Comparison of ENCODE assay signal across 1 cellular context in the genomic region with DNA sequence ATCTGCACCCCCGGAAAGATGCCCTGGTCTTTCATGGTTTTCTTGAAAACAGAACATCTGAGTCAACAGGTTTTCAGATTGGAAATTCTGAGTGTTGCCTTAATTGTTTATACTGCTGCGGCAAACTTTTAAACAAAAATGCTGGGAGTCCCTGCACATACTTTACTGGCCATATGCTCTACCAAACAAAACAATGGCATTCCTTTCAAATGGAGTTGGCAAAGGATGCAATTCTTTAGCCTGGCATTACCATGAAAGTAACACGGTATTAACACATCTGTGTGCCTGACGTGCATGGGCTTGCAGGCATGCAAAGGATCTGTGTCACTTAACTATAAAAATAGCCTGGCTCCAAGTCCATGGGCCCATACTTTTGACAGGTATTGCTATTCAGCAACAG.
TF ChIP-seq lines count a peak whose summit lies in the region.

No MANE protein-coding gene starts in this region.

TF ChIP-seq in HepG2, 621 proteins besides CTCF, POLR2A, EP300 and RAD21 (continued from another document):
- no peak for TF ChIP-seq HMG20B (CRISPR knock-in tag; conservative IDR thresholded peaks at IDR 0.05)
